27 cellular contexts compared by ENCODE assay signal in genomic region chr19:56147307-56147706, GRCh38. TPM values are rescaled to one million over a fixed set of nuclear protein-coding genes. Genes with fewer than 3 reads are reported as not detected.
"Had no signal": no experiment of that assay in that cellular context is flagged by ENCODE, and none has a peak within 500 bp of the region (broad histone marks: within the 10 kb centered on the region; RNA-seq: fewer than 3 reads in every experiment).

No MANE protein-coding gene starts in this region.

- H3K9me3 Mint-ChIP-seq: activated naive CD4-positive, alpha-beta T cell treated with anti-CD3 and anti-CD28 coated beads, Interleukin-2, amount 50 U/mL, for 24 hours; central memory CD8-positive, alpha-beta T cell; effector memory CD8-positive, alpha-beta T cell; naive thymus-derived CD8-positive, alpha-beta T cell; stimulated activated naive CD8-positive, alpha-beta T cell treated with anti-CD3 and anti-CD28 coated beads, Interleukin-15, Interleukin-2, amounts not matched to agents 100 ng/mL and 50 ng/mL, for 24 hours had no signal

- H3K27ac Mint-ChIP-seq: effector memory CD8-positive, alpha-beta T cell; naive thymus-derived CD8-positive, alpha-beta T cell; neural progenitor cell; progenitor cell of endocrine pancreas had no signal

- H3K9me3 ChIP-seq: breast epithelium, colonic mucosa, esophagus muscularis mucosa, left ventricle myocardium inferior, spleen, transverse colon had no signal

- H3K4me3 Mint-ChIP-seq: activated naive CD4-positive, alpha-beta T cell treated with anti-CD3 and anti-CD28 coated beads, Interleukin-2, amount 50 U/mL, for 24 hours; central memory CD8-positive, alpha-beta T cell; effector memory CD8-positive, alpha-beta T cell; naive thymus-derived CD8-positive, alpha-beta T cell; neural progenitor cell; stimulated activated naive CD8-positive, alpha-beta T cell treated with anti-CD3 and anti-CD28 coated beads, Interleukin-15, Interleukin-2, amounts not matched to agents 100 ng/mL and 50 ng/mL, for 24 hours had no signal

- H3K27me3 ChIP-seq: breast epithelium, colonic mucosa, dorsolateral prefrontal cortex, esophagus muscularis mucosa, neural progenitor cell, spleen, transverse colon had no signal

- ATAC-seq: effector memory CD8-positive, alpha-beta T cell; naive thymus-derived CD8-positive, alpha-beta T cell had no signal

- H3K27ac ChIP-seq: breast epithelium, colonic mucosa, esophagus muscularis mucosa, left ventricle myocardium inferior, neural progenitor cell, spleen, transverse colon had no signal

- FAIRE-seq: astrocyte, endothelial cell of umbilical vein, frontal cortex, urothelium cell line had no signal

- H3K4me3 ChIP-seq: breast epithelium, colonic mucosa, esophagus muscularis mucosa, left ventricle myocardium inferior, neural progenitor cell, spleen, transverse colon had no signal

- DNase-seq: activated gamma-delta T cell treated with Interleukin-2 at 50 U/mL for 16 hours; activated T-cell treated with anti-CD3 and anti-CD28 coated beads, Interleukin-2, amount 50 U/mL, for 1 hour; colonic mucosa; effector memory CD8-positive, alpha-beta T cell; hypothalamus; left ventricle myocardium inferior; naive thymus-derived CD8-positive, alpha-beta T cell; retina; spleen; stimulated activated CD4-positive, alpha-beta T cell treated with anti-CD3 and anti-CD28 coated beads, Interleukin-4, amount 100 ng/mL, for 1 hour; T-helper 1 cell; T-helper 9 cell; transverse colon had no signal

- H3K27me3 Mint-ChIP-seq: activated naive CD4-positive, alpha-beta T cell treated with anti-CD3 and anti-CD28 coated beads, Interleukin-2, amount 50 U/mL, for 24 hours; central memory CD8-positive, alpha-beta T cell; effector memory CD8-positive, alpha-beta T cell; naive thymus-derived CD8-positive, alpha-beta T cell; progenitor cell of endocrine pancreas; stimulated activated naive CD8-positive, alpha-beta T cell treated with anti-CD3 and anti-CD28 coated beads, Interleukin-15, Interleukin-2, amounts not matched to agents 100 ng/mL and 50 ng/mL, for 24 hours had no signal

- H3K36me3 ChIP-seq: breast epithelium, neural progenitor cell had no signal

RNA-seq across cellular contexts. Expression of gene GALP, which starts 28.5 kb away (rescaled TPM):
- total RNA-seq: astrocyte; breast epithelium; colonic mucosa; dorsolateral prefrontal cortex; endothelial cell of umbilical vein; esophagus muscularis mucosa; left ventricle myocardium inferior; lung microvascular endothelial cell; naive thymus-derived CD8-positive, alpha-beta T cell; osteoblast; progenitor cell of endocrine pancreas; spleen; transverse colon had no signal
- polyA plus RNA-seq: endothelial cell of umbilical vein; naive thymus-derived CD8-positive, alpha-beta T cell; spleen had no signal

RNA-seq across cellular contexts. Expression of gene ZSCAN5B, which starts 50.3 kb away (rescaled TPM):
- total RNA-seq: astrocyte; breast epithelium; colonic mucosa; endothelial cell of umbilical vein; frontal cortex; left ventricle myocardium inferior; lung microvascular endothelial cell; naive thymus-derived CD8-positive, alpha-beta T cell; progenitor cell of endocrine pancreas; spleen; transverse colon had no signal
- polyA plus RNA-seq: naive thymus-derived CD8-positive, alpha-beta T cell had no signal

RNA-seq across cellular contexts. Expression of gene ZSCAN5C, which starts 54.8 kb away (rescaled TPM):
- total RNA-seq: astrocyte; breast epithelium; colonic mucosa; dorsolateral prefrontal cortex; endothelial cell of umbilical vein; esophagus muscularis mucosa; frontal cortex; left ventricle myocardium inferior; lung microvascular endothelial cell; naive thymus-derived CD8-positive, alpha-beta T cell; osteoblast; progenitor cell of endocrine pancreas; spleen; transverse colon had no signal
- polyA plus RNA-seq: endothelial cell of umbilical vein; naive thymus-derived CD8-positive, alpha-beta T cell; spleen had no signal
